ENCODE assay signal across 1 cellular context in genomic region chr17:72422204-72422504, GRCh38.
TF ChIP-seq lines count a peak whose summit lies in the region.

No MANE protein-coding gene starts in this region.

TF ChIP-seq in HCT116, 20 proteins besides CTCF, POLR2A, EP300 and RAD21 (continued from another document):
- no peak for TF ChIP-seq ZBTB33 (IDR thresholded peaks at IDR 0.05; ENCODE audit: extremely low read depth, insufficient replicate concordance, low read length)
- TF ChIP-seq ATF3 (IDR thresholded peaks at IDR 0.05): no peak
- TF ChIP-seq YY1 (IDR thresholded peaks at IDR 0.05; ENCODE audit: extremely low read depth, insufficient replicate concordance, low read depth, low read length): no peak
- no peak for TF ChIP-seq FOSL1 (IDR thresholded peaks at IDR 0.05; ENCODE audit: low read depth)
- TF ChIP-seq, protein P1, sequence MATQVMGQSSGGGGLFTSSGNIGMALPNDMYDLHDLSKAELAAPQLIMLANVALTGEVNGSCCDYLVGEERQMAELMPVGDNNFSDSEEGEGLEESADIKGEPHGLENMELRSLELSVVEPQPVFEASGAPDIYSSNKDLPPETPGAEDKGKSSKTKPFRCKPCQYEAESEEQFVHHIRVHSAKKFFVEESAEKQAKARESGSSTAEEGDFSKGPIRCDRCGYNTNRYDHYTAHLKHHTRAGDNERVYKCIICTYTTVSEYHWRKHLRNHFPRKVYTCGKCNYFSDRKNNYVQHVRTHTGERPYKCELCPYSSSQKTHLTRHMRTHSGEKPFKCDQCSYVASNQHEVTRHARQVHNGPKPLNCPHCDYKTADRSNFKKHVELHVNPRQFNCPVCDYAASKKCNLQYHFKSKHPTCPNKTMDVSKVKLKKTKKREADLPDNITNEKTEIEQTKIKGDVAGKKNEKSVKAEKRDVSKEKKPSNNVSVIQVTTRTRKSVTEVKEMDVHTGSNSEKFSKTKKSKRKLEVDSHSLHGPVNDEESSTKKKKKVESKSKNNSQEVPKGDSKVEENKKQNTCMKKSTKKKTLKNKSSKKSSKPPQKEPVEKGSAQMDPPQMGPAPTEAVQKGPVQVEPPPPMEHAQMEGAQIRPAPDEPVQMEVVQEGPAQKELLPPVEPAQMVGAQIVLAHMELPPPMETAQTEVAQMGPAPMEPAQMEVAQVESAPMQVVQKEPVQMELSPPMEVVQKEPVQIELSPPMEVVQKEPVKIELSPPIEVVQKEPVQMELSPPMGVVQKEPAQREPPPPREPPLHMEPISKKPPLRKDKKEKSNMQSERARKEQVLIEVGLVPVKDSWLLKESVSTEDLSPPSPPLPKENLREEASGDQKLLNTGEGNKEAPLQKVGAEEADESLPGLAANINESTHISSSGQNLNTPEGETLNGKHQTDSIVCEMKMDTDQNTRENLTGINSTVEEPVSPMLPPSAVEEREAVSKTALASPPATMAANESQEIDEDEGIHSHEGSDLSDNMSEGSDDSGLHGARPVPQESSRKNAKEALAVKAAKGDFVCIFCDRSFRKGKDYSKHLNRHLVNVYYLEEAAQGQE (IDR thresholded peaks at IDR 0.05; ENCODE audit: low read depth): no peak
- TF ChIP-seq ZFX (IDR thresholded peaks at IDR 0.05): no peak
TF ChIP-seq in HCT116: peak in this region for 0.
